ENCODE assay signal across 21 cellular contexts in genomic region chr2:8554296-8554806, GRCh38.
DNase-seq lines count a peak whose midpoint lies in the region; ATAC-seq and TF ChIP-seq lines count a peak whose summit lies in the region.
"Had no signal": no experiment of that assay in that cellular context is flagged by ENCODE, and none has a peak within 500 bp of the region (broad histone marks: within the 10 kb centered on the region; RNA-seq: fewer than 3 reads in every experiment).

No MANE protein-coding gene starts in this region.

- H3K4me1 Mint-ChIP-seq in activated CD4-positive, alpha-beta memory T cell treated with anti-CD3 and anti-CD28 coated beads, Interleukin-2, amount 10 ng/mL, durations not matched to agents 7 days and 5 days, result peaks cover 6% of the 10 kb centered on the region
- H3K4me1 Mint-ChIP-seq in activated CD4-positive, alpha-beta memory T cell treated with anti-CD3 and anti-CD28 coated beads for 36 hours (ENCODE audit: low read depth), result peaks cover 12% of the 10 kb centered on the region

- no peak overlapping the region for H2BK5ac ChIP-seq in IMR-90 (ENCODE audit: low read depth, low read length, poor library complexity, severe bottlenecking)

- H3K4me3 ChIP-seq in IMR-90 (ENCODE audit: insufficient read depth, low read depth, low read length) (no peak overlapping the region), spleen (no peak overlapping the region)
- H3K4me3 ChIP-seq: MG63 had no signal

- H3K79me1 ChIP-seq in IMR-90 (ENCODE audit: low read depth in 1 of 2, low read length in 2 of 2), result no peaks in the 10 kb centered on the region

- H3K4me3 Mint-ChIP-seq in activated CD4-positive, alpha-beta memory T cell treated with anti-CD3 and anti-CD28 coated beads, Interleukin-2, amount 10 ng/mL, durations not matched to agents 7 days and 5 days, result no peak overlapping the region
- H3K4me3 Mint-ChIP-seq in activated CD4-positive, alpha-beta memory T cell treated with anti-CD3 and anti-CD28 coated beads for 36 hours, result no peak overlapping the region
- H3K4me3 Mint-ChIP-seq: CD14-positive monocyte had no signal

- no peak overlapping the region for H3K4ac ChIP-seq in IMR-90 (ENCODE audit: low read depth, low read length)

- H2AK5ac ChIP-seq in IMR-90 (ENCODE audit: low read depth, low read length), result no peak overlapping the region

- H4K91ac ChIP-seq in IMR-90 (ENCODE audit: insufficient read depth, low read depth, low read length), result no peak overlapping the region

- POLR2A ChIA-PET in activated CD4-positive, alpha-beta memory T cell treated with anti-CD3 and anti-CD28 coated beads, Interleukin-2, amount 10 ng/mL, durations not matched to agents 7 days and 5 days (lab: Charles Lee), result no interaction called here
- POLR2A ChIA-PET in activated CD4-positive, alpha-beta memory T cell treated with anti-CD3 and anti-CD28 coated beads for 36 hours (lab: Charles Lee), result no interaction called here
- POLR2A ChIA-PET in IMR-90 (lab: Charles Lee; ENCODE audit: unreplicated experiment), result no interaction called here

- H3K27me3 ChIP-seq in IMR-90 (ENCODE audit: control insufficient read depth, insufficient read depth, low read length) (no peaks in the 10 kb centered on the region), spleen (replicated peaks in 1 of 7) (no peaks in the 10 kb centered on the region)
- H3K27me3 ChIP-seq: MG63 had no signal

- no peaks in the 10 kb centered on the region for H4K20me1 ChIP-seq in IMR-90 (ENCODE audit: insufficient read depth, low read length)

- no peaks in the 10 kb centered on the region for H3K36me3 ChIP-seq in IMR-90 (ENCODE audit: control insufficient read depth, insufficient read depth, low read length)
- H3K36me3 ChIP-seq in spleen, result no peaks in the 10 kb centered on the region
- H3K36me3 ChIP-seq: MG63 had no signal

- H4K8ac ChIP-seq in IMR-90 (ENCODE audit: low read depth in 2 of 2, low read length in 2 of 2), result no peak overlapping the region

- H2BK120ac ChIP-seq in IMR-90 (ENCODE audit: low read depth, low read length), result no peak overlapping the region

- WGBS in IMR-90 (ENCODE audit: extremely low coverage in 2 of 2, insufficient read length in 1 of 2), 2 experiments, result 100% methylated on average over 3 of the region's 9 CpGs; no CpG with 5 or more reads in 1 of the 2 experiments
- WGBS in spleen, 5 donors, result 94 to 97% (median 96%) methylated on average over 9 of the region's 9 CpGs

- TF ChIP-seq POLR2A in IMR-90 (IDR thresholded peaks at IDR 0.05; ENCODE audit: low read depth, low read length) (no peak), spleen (IDR thresholded peaks at IDR 0.05) (no peak)

- no TSS peak for BruUV-seq in IMR-90 (replicated peaks; lab: Mats Ljungman, UMichigan)

- no peak overlapping the region for H3K23ac ChIP-seq in IMR-90 (ENCODE audit: low read depth, low read length)

- H3K4me2 ChIP-seq in IMR-90 (ENCODE audit: low read depth, low read length), result no peak overlapping the region

- no peak overlapping the region for H3K27ac ChIP-seq in IMR-90 (ENCODE audit: insufficient read depth, low read length)
- no peak overlapping the region for H3K27ac ChIP-seq in spleen
- H3K27ac ChIP-seq: 22Rv1 had no signal

- H2AFZ ChIP-seq in IMR-90 (replicated peaks; ENCODE audit: low read length, poor library complexity), result no peak overlapping the region

- no peak overlapping the region for H2BK15ac ChIP-seq in IMR-90 (ENCODE audit: low read depth, low read length)

- H3K36me3 Mint-ChIP-seq in activated CD4-positive, alpha-beta memory T cell treated with anti-CD3 and anti-CD28 coated beads, Interleukin-2, amount 10 ng/mL, durations not matched to agents 7 days and 5 days (ENCODE audit: low read depth), result peaks cover 9% of the 10 kb centered on the region
- peaks cover 3% of the 10 kb centered on the region for H3K36me3 Mint-ChIP-seq in activated CD4-positive, alpha-beta memory T cell treated with anti-CD3 and anti-CD28 coated beads for 36 hours

- H3K9me1 ChIP-seq in IMR-90 (ENCODE audit: insufficient read depth, low read length), result no peaks in the 10 kb centered on the region

- H4K5ac ChIP-seq in IMR-90 (ENCODE audit: low read depth, low read length), result no peak overlapping the region

- H3K27ac Mint-ChIP-seq in activated CD4-positive, alpha-beta memory T cell treated with anti-CD3 and anti-CD28 coated beads, Interleukin-2, amount 10 ng/mL, durations not matched to agents 7 days and 5 days, result no peak overlapping the region
- H3K27ac Mint-ChIP-seq in activated CD4-positive, alpha-beta memory T cell treated with anti-CD3 and anti-CD28 coated beads for 36 hours, result no peak overlapping the region

- H3K56ac ChIP-seq in IMR-90 (ENCODE audit: extremely low read depth, insufficient read depth, low read length), result no peak overlapping the region

- H3K9ac ChIP-seq in IMR-90 (ENCODE audit: low read depth, low read length), result no peak overlapping the region

- in situ Hi-C loops in IMR-90 (cut with MboI; ENCODE audit: low sequenced_read_pairs), result no loop called here

- peaks cover 4% of the 10 kb centered on the region for H3K27me3 Mint-ChIP-seq in activated CD4-positive, alpha-beta memory T cell treated with anti-CD3 and anti-CD28 coated beads, Interleukin-2, amount 10 ng/mL, durations not matched to agents 7 days and 5 days
- H3K27me3 Mint-ChIP-seq in activated CD4-positive, alpha-beta memory T cell treated with anti-CD3 and anti-CD28 coated beads for 36 hours, result no peaks in the 10 kb centered on the region

- no peak overlapping the region for H3K14ac ChIP-seq in IMR-90 (replicated peaks; ENCODE audit: low read depth, low read length)

- peaks cover 19% of the 10 kb centered on the region for H3K9me3 Mint-ChIP-seq in activated CD4-positive, alpha-beta memory T cell treated with anti-CD3 and anti-CD28 coated beads, Interleukin-2, amount 10 ng/mL, durations not matched to agents 7 days and 5 days
- peaks cover 21% of the 10 kb centered on the region for H3K9me3 Mint-ChIP-seq in activated CD4-positive, alpha-beta memory T cell treated with anti-CD3 and anti-CD28 coated beads for 36 hours

- H3K4me1 ChIP-seq in IMR-90 (ENCODE audit: control insufficient read depth, insufficient read depth, low read length) (no peaks in the 10 kb centered on the region), spleen (peaks cover 0 to 16% (median 4%) of the 10 kb centered on the region in 6 donors)

- no peak overlapping the region for H3K18ac ChIP-seq in IMR-90 (ENCODE audit: low read depth, low read length)

- TF ChIP-seq CTCF in IMR-90 (conservative IDR thresholded peaks at IDR 0.05; ENCODE audit: low read depth, low read length) (no peak), spleen (IDR thresholded peaks at IDR 0.05 in 8 of 11, conservative IDR thresholded peaks at IDR 0.05 in 3 of 11) (no peak)

- DNase-seq in activated CD4-positive, alpha-beta memory T cell treated with anti-CD3 and anti-CD28 coated beads, Interleukin-2, amount 10 ng/mL, durations not matched to agents 7 days and 5 days, result peak; percentile 7
- no peak for DNase-seq in activated CD4-positive, alpha-beta memory T cell treated with anti-CD3 and anti-CD28 coated beads for 36 hours
- DNase-seq in IMR-90, result no peak
- DNase-seq in left lobe of liver (ENCODE audit: low spot score), result peak; percentile 42
- DNase-seq in spleen, result peak; percentile 36
- no peak for DNase-seq in NCI-H1417 (lab: John Stamatoyannopoulos, UW)
- DNase-seq in NCI-H2227 (lab: John Stamatoyannopoulos, UW; ENCODE audit: unreplicated experiment), result no peak
- DNase-seq in T-helper 9 cell, result no peak
- DNase-seq: DMS79 treated with DMSO at 0.1 percent for 48 hours; Kasumi-1; MG63; NCI-H1048; NCI-H146; NCI-H2081; NK-92 treated with Interleukin-12 subunit alpha and Interleukin-12 subunit beta, amount 100 ng/mL, for 24 hours; OCI-M1; SIG-M5 had no signal

- H2BK20ac ChIP-seq in IMR-90 (ENCODE audit: low read depth, low read length), result no peak overlapping the region

- peak overlapping the region; percentile 30 for H2AK9ac ChIP-seq in IMR-90 (replicated peaks; ENCODE audit: low read depth, low read length, poor library complexity)

- H3K9me3 ChIP-seq in IMR-90 (ENCODE audit: control insufficient read depth, insufficient read depth, low read length) (0 out of 2 replicates have a peak, but pooled peaks cover 2% of the 10 kb centered on the region), spleen (peaks cover 0 to 19% (median 10%) of the 10 kb centered on the region in 8 donors)

- no peak for TF ChIP-seq RAD21 in IMR-90 (IDR thresholded peaks at IDR 0.05; ENCODE audit: low read length)

- intact Hi-C loops in activated CD4-positive, alpha-beta memory T cell treated with anti-CD3 and anti-CD28 coated beads for 36 hours (cut with micrococcal nuclease), result no loop called here
- intact Hi-C loops in IMR-90 (cut with micrococcal nuclease), result no loop called here
- intact Hi-C loops in spleen (cut with DNase I; ENCODE audit: low total_unique reads), result no loop called here

- CTCF ChIA-PET in activated CD4-positive, alpha-beta memory T cell treated with anti-CD3 and anti-CD28 coated beads, Interleukin-2, amount 10 ng/mL, durations not matched to agents 7 days and 5 days (lab: Charles Lee), result interaction anchor here (1.3 kb wide), 1 partner anchor 9 kb away, joined by 5 read pairs; no protein-coding TSS in a partner anchor
- CTCF ChIA-PET in activated CD4-positive, alpha-beta memory T cell treated with anti-CD3 and anti-CD28 coated beads for 36 hours (lab: Charles Lee), result interaction anchor here (1.2 kb wide), 1 partner anchor 363 kb away, joined by 4 read pairs; no protein-coding TSS in a partner anchor
- CTCF ChIA-PET in IMR-90 (lab: Yijun Ruan, JAX), result no interaction called here

- dilution Hi-C loops in IMR-90 (cut with HindIII; ENCODE audit: low sequenced_read_pairs, unreplicated experiment), result no loop called here

- ATAC-seq in IMR-90 (ENCODE audit: low read depth) (no peak), left lobe of liver (no peak)
- ATAC-seq: HCT116, SK-N-SH treated with all-trans-retinoic acid at 6 μM for 48 hours had no signal

TF ChIP-seq in IMR-90, 13 proteins besides CTCF, POLR2A, EP300 and RAD21 (continues in another document):
- TF ChIP-seq MAZ (IDR thresholded peaks at IDR 0.05; ENCODE audit: borderline replicate concordance, low read depth, low read length) (no peak), BHLHE40 (IDR thresholded peaks at IDR 0.05; ENCODE audit: low read depth, low read length) (no peak), USF2 (IDR thresholded peaks at IDR 0.05; ENCODE audit: low read depth, low read length) (no peak), MAFK (IDR thresholded peaks at IDR 0.05; ENCODE audit: low read depth, low read length) (no peak), CHD1 (IDR thresholded peaks at IDR 0.05; ENCODE audit: low read depth, low read length) (no peak), MXI1 (IDR thresholded peaks at IDR 0.05; ENCODE audit: borderline replicate concordance, low read depth, low read length) (no peak), RFX5 (IDR thresholded peaks at IDR 0.05; ENCODE audit: low read depth, low read length) (no peak), RCOR1 (IDR thresholded peaks at IDR 0.05; ENCODE audit: insufficient replicate concordance, low read length) (no peak)

Comparison
In these comparisons a context has a peak if more than half of its experiments do, and no peak if none do; other contexts are left out.
1. DNase-seq: peak in activated CD4-positive, alpha-beta memory T cell treated with anti-CD3 and anti-CD28 coated beads, Interleukin-2, amount 10 ng/mL, durations not matched to agents 7 days and 5 days (single experiment), left lobe of liver (single experiment) and spleen (single experiment); none in activated CD4-positive, alpha-beta memory T cell treated with anti-CD3 and anti-CD28 coated beads for 36 hours (single experiment), IMR-90 (single experiment), NCI-H1417 (0 of 3), NCI-H2227 (single experiment) and T-helper 9 cell (single experiment).